1 cellular context compared by ENCODE assay signal in the genomic region with DNA sequence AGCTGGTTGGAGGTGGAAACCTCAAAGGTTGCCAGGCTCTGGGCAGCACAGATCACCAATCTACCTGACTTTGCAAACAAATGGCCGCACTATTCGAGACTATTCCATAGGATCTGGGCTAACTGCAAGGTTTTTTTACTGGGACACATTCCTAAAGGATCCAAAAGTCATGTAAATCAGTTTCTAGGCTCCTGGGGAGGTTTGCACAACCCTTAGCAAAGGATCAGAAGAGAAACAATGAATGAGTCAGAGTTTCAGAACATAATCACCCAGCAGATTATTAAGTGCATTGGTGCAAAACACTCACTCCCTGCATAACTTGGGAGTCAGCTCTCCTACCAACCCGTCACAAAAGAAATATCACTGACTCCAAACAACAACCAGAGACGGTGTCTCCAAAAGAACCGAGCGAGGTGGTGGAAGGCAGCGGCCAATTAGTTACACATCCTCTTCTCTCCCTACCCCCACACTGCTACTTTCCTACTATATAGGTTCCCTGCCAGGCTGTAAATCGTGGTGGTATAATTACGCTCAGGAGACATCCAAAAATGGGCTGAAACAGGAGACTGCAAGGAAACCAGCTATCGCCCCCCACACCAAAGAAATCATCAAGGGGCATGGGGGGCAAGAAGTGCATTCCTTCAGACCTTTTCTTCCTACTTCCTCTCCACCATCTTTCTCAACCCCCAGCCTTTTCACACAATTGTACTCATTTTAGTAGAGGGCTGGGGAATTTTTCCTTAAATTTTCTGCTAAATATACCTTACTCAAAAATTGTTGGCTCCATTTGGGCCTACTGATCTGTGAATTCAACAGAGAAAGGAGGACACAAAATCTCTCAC.
TF ChIP-seq lines count a peak whose summit lies in the region.

No MANE protein-coding gene starts in this region.

TF ChIP-seq in HepG2, 621 proteins besides CTCF, POLR2A, EP300 and RAD21 (continued from another document):
- TF ChIP-seq, protein P1, sequence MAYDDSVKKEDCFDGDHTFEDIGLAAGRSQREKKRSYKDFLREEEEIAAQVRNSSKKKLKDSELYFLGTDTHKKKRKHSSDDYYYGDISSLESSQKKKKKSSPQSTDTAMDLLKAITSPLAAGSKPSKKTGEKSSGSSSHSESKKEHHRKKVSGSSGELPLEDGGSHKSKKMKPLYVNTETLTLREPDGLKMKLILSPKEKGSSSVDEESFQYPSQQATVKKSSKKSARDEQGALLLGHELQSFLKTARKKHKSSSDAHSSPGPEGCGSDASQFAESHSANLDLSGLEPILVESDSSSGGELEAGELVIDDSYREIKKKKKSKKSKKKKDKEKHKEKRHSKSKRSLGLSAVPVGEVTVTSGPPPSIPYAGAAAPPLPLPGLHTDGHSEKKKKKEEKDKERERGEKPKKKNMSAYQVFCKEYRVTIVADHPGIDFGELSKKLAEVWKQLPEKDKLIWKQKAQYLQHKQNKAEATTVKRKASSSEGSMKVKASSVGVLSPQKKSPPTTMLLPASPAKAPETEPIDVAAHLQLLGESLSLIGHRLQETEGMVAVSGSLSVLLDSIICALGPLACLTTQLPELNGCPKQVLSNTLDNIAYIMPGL (CRISPR knock-in tag; IDR thresholded peaks at IDR 0.05; ENCODE audit: borderline replicate concordance in 1 of 2, low read depth in 1 of 2), result 0 out of 4 replicates have a peak, but pooled peaks have one; percentile 2 to 25
- TF ChIP-seq ZFP36L1 (CRISPR knock-in tag; IDR thresholded peaks at IDR 0.05) (no peak), AHR (CRISPR knock-in tag; IDR thresholded peaks at IDR 0.05) (no peak), THAP11 (CRISPR knock-in tag; IDR thresholded peaks at IDR 0.05) (no peak), ZNF335 (CRISPR knock-in tag; IDR thresholded peaks at IDR 0.05) (no peak)
TF ChIP-seq in HepG2: peak in this region for 52.
